ENCODE assay signal across 30 cellular contexts in genomic region chr9:69049094-69049493, GRCh38. TPM values are rescaled to one million over a fixed set of nuclear protein-coding genes. Genes with fewer than 3 reads are reported as not detected.
"Had no signal": no experiment of that assay in that cellular context is flagged by ENCODE, and none has a peak within 500 bp of the region (broad histone marks: within the 10 kb centered on the region; RNA-seq: fewer than 3 reads in every experiment).

No MANE protein-coding gene starts in this region.

- H3K27me3 Mint-ChIP-seq: activated naive CD4-positive, alpha-beta T cell treated with anti-CD3 and anti-CD28 coated beads, Interleukin-2, amount 10 ng/mL, durations not matched to agents 7 days and 5 days; activated naive CD8-positive, alpha-beta T cell treated with anti-CD3 and anti-CD28 coated beads, Interleukin-2, amount 10 ng/mL, durations not matched to agents 7 days and 5 days had no signal

- ATAC-seq: activated CD8-positive, alpha-beta T cell treated with anti-CD3 and anti-CD28 coated beads, Interleukin-2, amount 10 ng/mL, durations not matched to agents 7 days and 5 days; body of pancreas; Panc1 had no signal

- H3K36me3 ChIP-seq: breast epithelium, MG63 had no signal

- H3K27ac ChIP-seq: adrenal gland, body of pancreas, breast epithelium, SJCRH30, SK-N-MC had no signal

- H3K9me3 ChIP-seq: adrenal gland, body of pancreas, breast epithelium, MG63, SJCRH30 had no signal

- H3K4me3 ChIP-seq: adrenal gland, body of pancreas, breast epithelium, MG63, SJCRH30, SK-N-MC had no signal

- H3K27ac Mint-ChIP-seq: activated CD8-positive, alpha-beta T cell treated with anti-CD3 and anti-CD28 coated beads, Interleukin-2, amount 10 ng/mL, durations not matched to agents 7 days and 5 days; activated naive CD4-positive, alpha-beta T cell treated with anti-CD3 and anti-CD28 coated beads, Interleukin-2, amount 10 ng/mL, durations not matched to agents 7 days and 5 days; activated naive CD8-positive, alpha-beta T cell treated with anti-CD3 and anti-CD28 coated beads, Interleukin-2, amount 10 ng/mL, durations not matched to agents 7 days and 5 days; T-helper 2 cell treated with Interferon-gamma antibody and Interleukin-4, amounts not matched to agents 5 μg/mL and 100 μg/mL, for 36 hours had no signal

- DNase-seq: activated CD4-positive, alpha-beta T cell treated with anti-CD3 and anti-CD28 coated beads, Interleukin-2, amount 50 U/mL, for 4 hours; activated CD8-positive, alpha-beta T cell treated with anti-CD3 and anti-CD28 coated beads, Interleukin-2, amount 10 ng/mL, durations not matched to agents 7 days and 5 days; activated effector memory CD4-positive, alpha-beta T cell treated with Interleukin-2 at 50 U/mL for 16 hours; activated naive CD4-positive, alpha-beta T cell treated with anti-CD3 and anti-CD28 coated beads, Interleukin-2, amount 10 ng/mL, durations not matched to agents 7 days and 5 days; activated naive CD8-positive, alpha-beta T cell treated with anti-CD3 and anti-CD28 coated beads, Interleukin-2, amount 10 ng/mL, durations not matched to agents 7 days and 5 days; activated T-cell treated with anti-CD3 and anti-CD28 coated beads, Interleukin-2, amount 50 U/mL, for 48 hours; adrenal gland; body of pancreas; central memory CD4-positive, alpha-beta T cell; Kasumi-1; KG1; MG63; MV-4-11; NCI-H1092; NCI-H1436 treated with DMSO at 0.1 percent for 48 hours; NCI-H1694 treated with DMSO at 0.1 percent for 48 hours; NCI-H2029; NCI-H345; NCI-H524 treated with DMSO at 0.1 percent for 48 hours; SHP77; SJCRH30 had no signal

- H3K4me1 ChIP-seq: breast epithelium, SJCRH30 had no signal

- H3K4me3 Mint-ChIP-seq: activated CD8-positive, alpha-beta T cell treated with anti-CD3 and anti-CD28 coated beads, Interleukin-2, amount 10 ng/mL, durations not matched to agents 7 days and 5 days; activated naive CD4-positive, alpha-beta T cell treated with anti-CD3 and anti-CD28 coated beads, Interleukin-2, amount 10 ng/mL, durations not matched to agents 7 days and 5 days; activated naive CD8-positive, alpha-beta T cell treated with anti-CD3 and anti-CD28 coated beads, Interleukin-2, amount 10 ng/mL, durations not matched to agents 7 days and 5 days; T-helper 2 cell treated with Interferon-gamma antibody and Interleukin-4, amounts not matched to agents 5 μg/mL and 100 μg/mL, for 36 hours had no signal

- H3K27me3 ChIP-seq: adrenal gland, body of pancreas, breast epithelium, MG63, SJCRH30 had no signal

- H3K9me3 Mint-ChIP-seq: activated naive CD4-positive, alpha-beta T cell treated with anti-CD3 and anti-CD28 coated beads, Interleukin-2, amount 10 ng/mL, durations not matched to agents 7 days and 5 days; activated naive CD8-positive, alpha-beta T cell treated with anti-CD3 and anti-CD28 coated beads, Interleukin-2, amount 10 ng/mL, durations not matched to agents 7 days and 5 days; T-helper 2 cell treated with Interferon-gamma antibody and Interleukin-4, amounts not matched to agents 5 μg/mL and 100 μg/mL, for 36 hours had no signal

RNA-seq across cellular contexts. Expression of gene PRKACG, which starts 35.2 kb away (rescaled TPM):
- total RNA-seq: activated CD8-positive, alpha-beta T cell treated with anti-CD3 and anti-CD28 coated beads, Interleukin-2, amount 10 ng/mL, durations not matched to agents 7 days and 5 days; activated naive CD8-positive, alpha-beta T cell treated with anti-CD3 and anti-CD28 coated beads, Interleukin-2, amount 10 ng/mL, durations not matched to agents 7 days and 5 days; adrenal gland; astrocyte; body of pancreas; breast epithelium; cerebellum; NCI-H460; RPMI7951; SJCRH30; T-helper 1 cell treated with Interleukin-12 subunit alpha and Interleukin-12 subunit beta and Interleukin-4 antibody, amounts not matched to agents 30 ng/mL and 1 ng/mL, for 36 hours had no signal
- polyA plus RNA-seq: adrenal gland had no signal
